ENCODE assay signal across 12 cellular contexts in genomic region chr19:8663920-8664670, GRCh38. TPM values are rescaled to one million over a fixed set of nuclear protein-coding genes. Genes with fewer than 3 reads are reported as not detected.
A peak's percentile ranks its signal among the peaks of the same experiment; 100 is the strongest.
DNase-seq lines count a peak whose midpoint lies in the region; ATAC-seq, FAIRE-seq and TF ChIP-seq lines count a peak whose summit lies in the region.
"Had no signal": no experiment of that assay in that cellular context is flagged by ENCODE, and none has a peak within 500 bp of the region (broad histone marks: within the 10 kb centered on the region; RNA-seq: fewer than 3 reads in every experiment).

No MANE protein-coding gene starts in this region.

- no peaks in the 10 kb centered on the region for H3K79me1 ChIP-seq in mesendoderm (ENCODE audit: low read length)

- H3K27ac Mint-ChIP-seq in CD4-positive, alpha-beta T cell = peak overlapping the region; percentile 66
- peak overlapping the region in 7 of 10 donors; percentile 29 to 86 (median 69) for H3K27ac Mint-ChIP-seq in naive thymus-derived CD8-positive, alpha-beta T cell

- no peak overlapping the region for H3K18ac ChIP-seq in mesendoderm (ENCODE audit: low read length)

- no peak overlapping the region for H3K27ac ChIP-seq in CD4-positive, alpha-beta T cell (ENCODE audit: low read depth, low read length)
- no peak overlapping the region for H3K27ac ChIP-seq in SK-N-MC
- no peak overlapping the region for H3K27ac ChIP-seq in mesendoderm (ENCODE audit: low read depth, low read length)
- no peak overlapping the region for H3K27ac ChIP-seq in colonic mucosa
- H3K27ac ChIP-seq: thyroid gland had no signal

- no peaks in the 10 kb centered on the region for H3K79me2 ChIP-seq in mesendoderm (ENCODE audit: control insufficient read depth, insufficient read depth, low read length)

- H3K4me1 ChIP-seq in mesendoderm (ENCODE audit: control insufficient read depth, low read depth, low read length) = no peaks in the 10 kb centered on the region
- no peaks in the 10 kb centered on the region for H3K4me1 ChIP-seq in colonic mucosa
- H3K4me1 ChIP-seq: thyroid gland had no signal

- POLR2A ChIA-PET in CD4-positive, alpha-beta T cell (lab: Charles Lee) = no interaction called here
- POLR2A ChIA-PET in naive thymus-derived CD8-positive, alpha-beta T cell (lab: Charles Lee) = no interaction called here

- no peak overlapping the region for H2BK5ac ChIP-seq in mesendoderm (ENCODE audit: low read length)

- no peak overlapping the region for H3K9ac ChIP-seq in SK-N-MC (ENCODE audit: insufficient read length)
- no peak overlapping the region for H3K9ac ChIP-seq in mesendoderm (ENCODE audit: low read length)
- H3K9ac ChIP-seq in colonic mucosa (ENCODE audit: low read depth in 2 of 2, low read length in 2 of 2) = no peak overlapping the region

- H3K4me3 Mint-ChIP-seq in CD4-positive, alpha-beta T cell = peak overlapping the region; percentile 42
- peak overlapping the region; percentile 38 to 76 (median 58) for H3K4me3 Mint-ChIP-seq in naive thymus-derived CD8-positive, alpha-beta T cell

- CTCF ChIA-PET in CD4-positive, alpha-beta T cell (lab: Charles Lee) = interaction anchor here (0.5 kb wide), 1 partner anchor 169 kb away, joined by 3 read pairs; no protein-coding TSS in a partner anchor

- H3K9me3 ChIP-seq in CD4-positive, alpha-beta T cell (ENCODE audit: control insufficient read depth, low read length) = no peaks in the 10 kb centered on the region
- H3K9me3 ChIP-seq in SK-N-MC (ENCODE audit: low read depth, low read length) (no peaks in the 10 kb centered on the region), colonic mucosa (no peaks in the 10 kb centered on the region)
- H3K9me3 ChIP-seq: thyroid gland had no signal

- TF ChIP-seq CTCF in CD4-positive, alpha-beta T cell (IDR thresholded peaks at IDR 0.05) = no peak
- no peak for TF ChIP-seq CTCF in colonic mucosa (IDR thresholded peaks at IDR 0.05)

- H2BK120ac ChIP-seq in mesendoderm (ENCODE audit: low read depth, low read length) = no peak overlapping the region

- ATAC-seq in CD4-positive, alpha-beta T cell (ENCODE audit: poor library complexity) = peak; percentile 61
- peak; percentile 37 to 62 for ATAC-seq in naive thymus-derived CD8-positive, alpha-beta T cell
- no peak for ATAC-seq in GM21825 (IDR thresholded peaks at IDR 0.05; ENCODE audit: unreplicated experiment)

- H4K5ac ChIP-seq in mesendoderm (ENCODE audit: low read length) = no peak overlapping the region

- H2AK5ac ChIP-seq in mesendoderm (ENCODE audit: low read length) = no peak overlapping the region

- peak overlapping the region; percentile 46 for H3K4me3 ChIP-seq in SK-N-MC
- H3K4me3 ChIP-seq in mesendoderm (ENCODE audit: low read length) = no peak overlapping the region
- H3K4me3 ChIP-seq in colonic mucosa = no peak overlapping the region
- H3K4me3 ChIP-seq: thyroid gland had no signal

- no peak overlapping the region for H2BK15ac ChIP-seq in mesendoderm (replicated peaks; ENCODE audit: low read depth)

- H3K36me3 ChIP-seq in SK-N-MC (ENCODE audit: insufficient read depth, low read length) (no peaks in the 10 kb centered on the region), mesendoderm (ENCODE audit: control insufficient read depth, insufficient read depth, low read length) (no peaks in the 10 kb centered on the region), colonic mucosa (no peaks in the 10 kb centered on the region)
- H3K36me3 ChIP-seq: thyroid gland had no signal

- no peaks in the 10 kb centered on the region for H3K36me3 Mint-ChIP-seq in CD4-positive, alpha-beta T cell (ENCODE audit: low read depth)
- H3K36me3 Mint-ChIP-seq in naive thymus-derived CD8-positive, alpha-beta T cell = peaks cover 0 to 2% (median 0%) of the 10 kb centered on the region in 3 donors

- no peaks in the 10 kb centered on the region for H3K9me3 Mint-ChIP-seq in CD4-positive, alpha-beta T cell
- peaks cover 0 to 2% (median 0%) of the 10 kb centered on the region in 9 donors for H3K9me3 Mint-ChIP-seq in naive thymus-derived CD8-positive, alpha-beta T cell

- WGBS in mesendoderm (ENCODE audit: extremely low coverage, insufficient coverage, low lambda C conversion rate) = no CpG with 5 or more reads among the region's 22 CpGs

- H3K4ac ChIP-seq in mesendoderm (ENCODE audit: low read depth, low read length) = no peak overlapping the region

- peaks cover 28% of the 10 kb centered on the region for H3K4me1 Mint-ChIP-seq in CD4-positive, alpha-beta T cell (ENCODE audit: low read depth)
- peaks cover 21 to 51% (median 42%) of the 10 kb centered on the region in 4 donors for H3K4me1 Mint-ChIP-seq in naive thymus-derived CD8-positive, alpha-beta T cell

- no peak for FAIRE-seq in HTR-8/SVneo (lab: Jason Lieb, UNC)

- H3K4me2 ChIP-seq in mesendoderm (ENCODE audit: low read length) = no peak overlapping the region

- H4K8ac ChIP-seq in mesendoderm (ENCODE audit: low read depth, low read length) = no peak overlapping the region

- intact Hi-C loops in CD4-positive, alpha-beta T cell (cut with DNase I, micrococcal nuclease) = no loop called here
- intact Hi-C loops in colonic mucosa (cut with DNase I) = no loop called here

- H3K27me3 ChIP-seq in CD4-positive, alpha-beta T cell (ENCODE audit: control insufficient read depth, insufficient read depth, low read length) = no peaks in the 10 kb centered on the region
- no peaks in the 10 kb centered on the region for H3K27me3 ChIP-seq in mesendoderm (ENCODE audit: insufficient read depth, low read length, poor library complexity)
- H3K27me3 ChIP-seq in colonic mucosa = no peaks in the 10 kb centered on the region
- H3K27me3 ChIP-seq: thyroid gland had no signal

- H3K23ac ChIP-seq in mesendoderm (ENCODE audit: low read length) = no peak overlapping the region

- H3K56ac ChIP-seq in mesendoderm (ENCODE audit: low read length) = no peak overlapping the region

- no peaks in the 10 kb centered on the region for H3K27me3 Mint-ChIP-seq in CD4-positive, alpha-beta T cell
- no peaks in the 10 kb centered on the region for H3K27me3 Mint-ChIP-seq in naive thymus-derived CD8-positive, alpha-beta T cell

- peak in 6 of 10 experiments; percentile 15 to 34 (median 22) for DNase-seq in CD4-positive, alpha-beta T cell
- DNase-seq in SK-N-MC (ENCODE audit: low read depth, low spot score) (no peak), HTR-8/SVneo (ENCODE audit: insufficient read length, low spot score) (no peak), mesendoderm (no peak), colonic mucosa (no peak)
- peak; percentile 18 for DNase-seq in activated T-helper 9 cell treated with anti-CD3 and anti-CD28 coated beads, Interleukin-2, amount 50 U/mL, for 16 hours (ENCODE audit: low read depth)
- DNase-seq in naive thymus-derived CD8-positive, alpha-beta T cell = peak in 6 of 10 donors; percentile 17 to 69 (median 23)
- DNase-seq: NCI-H2227 treated with DMSO at 0.1 percent for 48 hours, thyroid gland had no signal

RNA-seq across cellular contexts. Expression of gene NFILZ, which starts 33.7 kb away (rescaled TPM):
- total RNA-seq in CD4-positive, alpha-beta T cell = not detected
- not detected for total RNA-seq in naive thymus-derived CD8-positive, alpha-beta T cell
- not detected for polyA plus RNA-seq in naive thymus-derived CD8-positive, alpha-beta T cell
- polyA plus RNA-seq in mesendoderm (2013, experiment 1 of 2) = not detected
- polyA plus RNA-seq in mesendoderm (2013, experiment 2 of 2) = not detected
- not detected for total RNA-seq in colonic mucosa
- total RNA-seq: skeletal muscle tissue, thyroid gland had no signal
- polyA plus RNA-seq: BJ had no signal

RNA-seq across cellular contexts. Expression of gene ACTL9, which starts 34.5 kb away (rescaled TPM):
- not detected for total RNA-seq in CD4-positive, alpha-beta T cell
- total RNA-seq in naive thymus-derived CD8-positive, alpha-beta T cell = not detected
- polyA plus RNA-seq in naive thymus-derived CD8-positive, alpha-beta T cell = not detected
- polyA plus RNA-seq in mesendoderm (2013, experiment 1 of 2) = not detected
- not detected for polyA plus RNA-seq in mesendoderm (2013, experiment 2 of 2)
- total RNA-seq in colonic mucosa = not detected
- total RNA-seq: skeletal muscle tissue had no signal
- polyA plus RNA-seq: BJ had no signal

RNA-seq across cellular contexts. Expression of gene ADAMTS10, which starts 53.6 kb away (rescaled TPM):
- total RNA-seq in CD4-positive, alpha-beta T cell = 10 to 100 TPM; 67.5 to 72.9 TPM
- total RNA-seq in naive thymus-derived CD8-positive, alpha-beta T cell = 100 to 1,000 TPM; 190 to 196 TPM
- polyA plus RNA-seq in naive thymus-derived CD8-positive, alpha-beta T cell = 1 to 10 TPM; 1.2 to 3.4 (median 2.0) TPM
- polyA plus RNA-seq in mesendoderm (2013, experiment 1 of 2) = 7.5 TPM
- 8.5 TPM for polyA plus RNA-seq in mesendoderm (2013, experiment 2 of 2)
- 1 to 10 TPM; 3.9 TPM for total RNA-seq in colonic mucosa

RNA-seq across cellular contexts. Expression of gene OR2Z1, which starts 57.3 kb away (rescaled TPM):
- total RNA-seq in CD4-positive, alpha-beta T cell = not detected
- not detected for total RNA-seq in naive thymus-derived CD8-positive, alpha-beta T cell
- not detected for polyA plus RNA-seq in naive thymus-derived CD8-positive, alpha-beta T cell
- not detected for polyA plus RNA-seq in mesendoderm (2013, experiment 1 of 2)
- not detected for polyA plus RNA-seq in mesendoderm (2013, experiment 2 of 2)
- total RNA-seq in colonic mucosa = not detected
- total RNA-seq: skeletal muscle tissue, thyroid gland had no signal
- polyA plus RNA-seq: BJ had no signal

Comparison
In these comparisons a context has a peak if more than half of its experiments do, and no peak if none do; other contexts are left out.
1. DNase-seq: peak in CD4-positive, alpha-beta T cell (6 of 10), activated T-helper 9 cell treated with anti-CD3 and anti-CD28 coated beads, Interleukin-2, amount 50 U/mL, for 16 hours (single experiment) and naive thymus-derived CD8-positive, alpha-beta T cell (6 of 10); none in SK-N-MC (single experiment), HTR-8/SVneo (single experiment), mesendoderm (single experiment) and colonic mucosa (single experiment).
2. RNA of gene ADAMTS10, which starts 53.6 kb away (total RNA-seq): 190 to 196 TPM in naive thymus-derived CD8-positive, alpha-beta T cell and 67.5 to 72.9 TPM in CD4-positive, alpha-beta T cell; 3.9 TPM in colonic mucosa; every median in the first group is over 10 times any median in the second.